1 cellular context compared by ENCODE assay signal in the genomic region with DNA sequence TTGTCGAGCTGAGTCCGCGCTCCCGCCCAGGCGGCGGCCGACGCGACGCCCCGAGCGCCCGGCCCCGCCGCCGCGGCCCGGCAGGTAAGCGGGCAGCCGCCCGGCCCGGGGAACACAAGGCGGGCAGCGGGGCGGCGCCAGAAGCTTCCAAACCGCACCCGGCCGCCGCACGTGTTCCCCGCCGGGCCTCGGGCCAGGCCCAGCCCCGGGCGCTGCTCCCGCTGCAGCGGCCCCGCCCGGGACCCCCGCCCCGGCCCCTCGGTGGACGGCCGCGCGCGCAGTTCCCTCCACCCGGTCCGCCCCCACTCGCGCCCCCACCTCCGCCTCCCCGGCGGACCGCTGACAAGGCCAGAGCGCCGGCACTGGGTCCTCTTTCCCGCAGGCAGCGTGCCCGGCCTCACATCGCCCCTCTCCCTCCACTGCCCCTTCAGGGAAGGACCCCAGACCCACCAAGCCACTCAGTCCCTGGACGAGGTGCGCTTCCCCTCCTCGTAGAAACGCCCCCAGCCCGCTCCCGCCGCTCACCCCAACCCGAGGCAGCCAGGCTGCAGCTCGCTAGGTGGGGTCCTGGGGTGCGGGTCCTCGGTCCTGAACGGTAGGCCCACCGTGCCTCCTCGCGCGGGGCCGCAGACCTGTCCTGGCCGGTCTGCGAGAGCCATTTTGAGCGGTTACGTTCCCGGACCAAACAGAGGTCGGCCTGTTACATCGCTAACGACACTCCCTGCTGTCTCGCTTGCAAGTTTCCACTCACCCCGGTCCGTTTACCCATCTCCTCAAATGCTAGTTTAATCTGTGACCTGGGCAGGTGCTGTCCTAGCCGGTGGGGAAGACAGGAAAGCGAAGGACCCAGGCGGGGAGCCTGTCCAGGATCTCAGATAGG.
TF ChIP-seq lines count a peak whose summit lies in the region.

No MANE protein-coding gene starts in this region.

TF ChIP-seq in HepG2, 621 proteins besides CTCF, POLR2A, EP300 and RAD21 (continued from another document and continues in another):
- TF ChIP-seq, protein P1, sequence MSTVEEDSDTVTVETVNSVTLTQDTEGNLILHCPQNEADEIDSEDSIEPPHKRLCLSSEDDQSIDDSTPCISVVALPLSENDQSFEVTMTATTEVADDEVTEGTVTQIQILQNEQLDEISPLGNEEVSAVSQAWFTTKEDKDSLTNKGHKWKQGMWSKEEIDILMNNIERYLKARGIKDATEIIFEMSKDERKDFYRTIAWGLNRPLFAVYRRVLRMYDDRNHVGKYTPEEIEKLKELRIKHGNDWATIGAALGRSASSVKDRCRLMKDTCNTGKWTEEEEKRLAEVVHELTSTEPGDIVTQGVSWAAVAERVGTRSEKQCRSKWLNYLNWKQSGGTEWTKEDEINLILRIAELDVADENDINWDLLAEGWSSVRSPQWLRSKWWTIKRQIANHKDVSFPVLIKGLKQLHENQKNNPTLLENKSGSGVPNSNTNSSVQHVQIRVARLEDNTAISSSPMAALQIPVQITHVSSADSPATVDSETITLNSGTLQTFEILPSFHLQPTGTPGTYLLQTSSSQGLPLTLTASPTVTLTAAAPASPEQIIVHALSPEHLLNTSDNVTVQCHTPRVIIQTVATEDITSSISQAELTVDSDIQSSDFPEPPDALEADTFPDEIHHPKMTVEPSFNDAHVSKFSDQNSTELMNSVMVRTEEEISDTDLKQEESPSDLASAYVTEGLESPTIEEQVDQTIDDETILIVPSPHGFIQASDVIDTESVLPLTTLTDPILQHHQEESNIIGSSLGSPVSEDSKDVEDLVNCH (CRISPR knock-in tag; IDR thresholded peaks at IDR 0.05): no peak
- TF ChIP-seq, protein P2, sequence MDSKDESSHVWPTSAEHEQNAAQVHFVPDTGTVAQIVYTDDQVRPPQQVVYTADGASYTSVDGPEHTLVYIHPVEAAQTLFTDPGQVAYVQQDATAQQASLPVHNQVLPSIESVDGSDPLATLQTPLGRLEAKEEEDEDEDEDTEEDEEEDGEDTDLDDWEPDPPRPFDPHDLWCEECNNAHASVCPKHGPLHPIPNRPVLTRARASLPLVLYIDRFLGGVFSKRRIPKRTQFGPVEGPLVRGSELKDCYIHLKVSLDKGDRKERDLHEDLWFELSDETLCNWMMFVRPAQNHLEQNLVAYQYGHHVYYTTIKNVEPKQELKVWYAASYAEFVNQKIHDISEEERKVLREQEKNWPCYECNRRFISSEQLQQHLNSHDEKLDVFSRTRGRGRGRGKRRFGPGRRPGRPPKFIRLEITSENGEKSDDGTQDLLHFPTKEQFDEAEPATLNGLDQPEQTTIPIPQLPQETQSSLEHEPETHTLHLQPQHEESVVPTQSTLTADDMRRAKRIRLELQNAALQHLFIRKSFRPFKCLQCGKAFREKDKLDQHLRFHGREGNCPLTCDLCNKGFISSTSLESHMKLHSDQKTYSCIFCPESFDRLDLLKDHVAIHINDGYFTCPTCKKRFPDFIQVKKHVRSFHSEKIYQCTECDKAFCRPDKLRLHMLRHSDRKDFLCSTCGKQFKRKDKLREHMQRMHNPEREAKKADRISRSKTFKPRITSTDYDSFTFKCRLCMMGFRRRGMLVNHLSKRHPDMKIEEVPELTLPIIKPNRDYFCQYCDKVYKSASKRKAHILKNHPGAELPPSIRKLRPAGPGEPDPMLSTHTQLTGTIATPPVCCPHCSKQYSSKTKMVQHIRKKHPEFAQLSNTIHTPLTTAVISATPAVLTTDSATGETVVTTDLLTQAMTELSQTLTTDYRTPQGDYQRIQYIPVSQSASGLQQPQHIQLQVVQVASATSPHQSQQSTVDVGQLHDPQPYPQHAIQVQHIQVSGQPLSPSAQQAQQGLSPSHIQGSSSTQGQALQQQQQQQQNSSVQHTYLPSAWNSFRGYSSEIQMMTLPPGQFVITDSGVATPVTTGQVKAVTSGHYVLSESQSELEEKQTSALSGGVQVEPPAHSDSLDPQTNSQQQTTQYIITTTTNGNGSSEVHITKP (CRISPR knock-in tag; IDR thresholded peaks at IDR 0.05; ENCODE audit: low read depth): no peak
- TF ChIP-seq, protein P3, sequence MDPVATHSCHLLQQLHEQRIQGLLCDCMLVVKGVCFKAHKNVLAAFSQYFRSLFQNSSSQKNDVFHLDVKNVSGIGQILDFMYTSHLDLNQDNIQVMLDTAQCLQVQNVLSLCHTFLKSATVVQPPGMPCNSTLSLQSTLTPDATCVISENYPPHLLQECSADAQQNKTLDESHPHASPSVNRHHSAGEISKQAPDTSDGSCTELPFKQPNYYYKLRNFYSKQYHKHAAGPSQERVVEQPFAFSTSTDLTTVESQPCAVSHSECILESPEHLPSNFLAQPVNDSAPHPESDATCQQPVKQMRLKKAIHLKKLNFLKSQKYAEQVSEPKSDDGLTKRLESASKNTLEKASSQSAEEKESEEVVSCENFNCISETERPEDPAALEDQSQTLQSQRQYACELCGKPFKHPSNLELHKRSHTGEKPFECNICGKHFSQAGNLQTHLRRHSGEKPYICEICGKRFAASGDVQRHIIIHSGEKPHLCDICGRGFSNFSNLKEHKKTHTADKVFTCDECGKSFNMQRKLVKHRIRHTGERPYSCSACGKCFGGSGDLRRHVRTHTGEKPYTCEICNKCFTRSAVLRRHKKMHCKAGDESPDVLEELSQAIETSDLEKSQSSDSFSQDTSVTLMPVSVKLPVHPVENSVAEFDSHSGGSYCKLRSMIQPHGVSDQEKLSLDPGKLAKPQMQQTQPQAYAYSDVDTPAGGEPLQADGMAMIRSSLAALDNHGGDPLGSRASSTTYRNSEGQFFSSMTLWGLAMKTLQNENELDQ (CRISPR knock-in tag; IDR thresholded peaks at IDR 0.05; ENCODE audit: borderline replicate concordance): no peak
- TF ChIP-seq ZNF329 (CRISPR knock-in tag; IDR thresholded peaks at IDR 0.05; ENCODE audit: low read depth) (no peak), ZNF225 (CRISPR knock-in tag; IDR thresholded peaks at IDR 0.05) (0 out of 2 replicates have a peak, but pooled peaks have one; percentile 42), REPIN1 (CRISPR knock-in tag; IDR thresholded peaks at IDR 0.05; ENCODE audit: borderline replicate concordance, low read depth) (no peak), NCOA1 (CRISPR knock-in tag; IDR thresholded peaks at IDR 0.05) (no peak), ZNF644 (CRISPR knock-in tag; IDR thresholded peaks at IDR 0.05; ENCODE audit: low read depth) (no peak), HES4 (CRISPR knock-in tag; IDR thresholded peaks at IDR 0.05; ENCODE audit: borderline replicate concordance) (no peak), HNRNPLL (IDR thresholded peaks at IDR 0.05; ENCODE audit: low read depth, low read length, poor library complexity, severe bottlenecking) (peak; percentile 49), ZNF367 (CRISPR knock-in tag; IDR thresholded peaks at IDR 0.05; ENCODE audit: borderline replicate concordance) (no peak), ZNF678 (CRISPR knock-in tag; IDR thresholded peaks at IDR 0.05) (0 out of 2 replicates have a peak, but pooled peaks have one; percentile 38), KLF15 (CRISPR knock-in tag; IDR thresholded peaks at IDR 0.05; ENCODE audit: borderline replicate concordance) (no peak), TBX3 (IDR thresholded peaks at IDR 0.05; ENCODE audit: borderline replicate concordance) (no peak), SUZ12 (IDR thresholded peaks at IDR 0.05; ENCODE audit: low read depth, low read length) (no peak), MTF1 (CRISPR knock-in tag; IDR thresholded peaks at IDR 0.05) (no peak)
- TF ChIP-seq, protein P4, sequence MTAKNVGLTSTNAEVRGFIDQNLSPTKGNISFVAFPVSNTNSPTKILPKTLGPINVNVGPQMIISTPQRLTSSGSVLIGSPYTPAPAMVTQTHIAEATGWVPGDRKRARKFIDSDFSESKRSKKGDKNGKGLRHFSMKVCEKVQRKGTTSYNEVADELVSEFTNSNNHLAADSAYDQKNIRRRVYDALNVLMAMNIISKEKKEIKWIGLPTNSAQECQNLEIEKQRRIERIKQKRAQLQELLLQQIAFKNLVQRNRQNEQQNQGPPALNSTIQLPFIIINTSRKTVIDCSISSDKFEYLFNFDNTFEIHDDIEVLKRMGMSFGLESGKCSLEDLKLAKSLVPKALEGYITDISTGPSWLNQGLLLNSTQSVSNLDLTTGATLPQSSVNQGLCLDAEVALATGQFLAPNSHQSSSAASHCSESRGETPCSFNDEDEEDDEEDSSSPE (CRISPR knock-in tag; IDR thresholded peaks at IDR 0.05): no peak
- TF ChIP-seq, protein P5, sequence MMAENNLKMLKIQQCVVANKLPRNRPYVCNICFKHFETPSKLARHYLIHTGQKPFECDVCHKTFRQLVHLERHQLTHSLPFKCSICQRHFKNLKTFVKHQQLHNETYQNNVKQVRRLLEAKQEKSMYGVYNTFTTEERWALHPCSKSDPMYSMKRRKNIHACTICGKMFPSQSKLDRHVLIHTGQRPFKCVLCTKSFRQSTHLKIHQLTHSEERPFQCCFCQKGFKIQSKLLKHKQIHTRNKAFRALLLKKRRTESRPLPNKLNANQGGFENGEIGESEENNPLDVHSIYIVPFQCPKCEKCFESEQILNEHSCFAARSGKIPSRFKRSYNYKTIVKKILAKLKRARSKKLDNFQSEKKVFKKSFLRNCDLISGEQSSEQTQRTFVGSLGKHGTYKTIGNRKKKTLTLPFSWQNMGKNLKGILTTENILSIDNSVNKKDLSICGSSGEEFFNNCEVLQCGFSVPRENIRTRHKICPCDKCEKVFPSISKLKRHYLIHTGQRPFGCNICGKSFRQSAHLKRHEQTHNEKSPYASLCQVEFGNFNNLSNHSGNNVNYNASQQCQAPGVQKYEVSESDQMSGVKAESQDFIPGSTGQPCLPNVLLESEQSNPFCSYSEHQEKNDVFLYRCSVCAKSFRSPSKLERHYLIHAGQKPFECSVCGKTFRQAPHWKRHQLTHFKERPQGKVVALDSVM (CRISPR knock-in tag; IDR thresholded peaks at IDR 0.05): no peak
- TF ChIP-seq, protein P6, sequence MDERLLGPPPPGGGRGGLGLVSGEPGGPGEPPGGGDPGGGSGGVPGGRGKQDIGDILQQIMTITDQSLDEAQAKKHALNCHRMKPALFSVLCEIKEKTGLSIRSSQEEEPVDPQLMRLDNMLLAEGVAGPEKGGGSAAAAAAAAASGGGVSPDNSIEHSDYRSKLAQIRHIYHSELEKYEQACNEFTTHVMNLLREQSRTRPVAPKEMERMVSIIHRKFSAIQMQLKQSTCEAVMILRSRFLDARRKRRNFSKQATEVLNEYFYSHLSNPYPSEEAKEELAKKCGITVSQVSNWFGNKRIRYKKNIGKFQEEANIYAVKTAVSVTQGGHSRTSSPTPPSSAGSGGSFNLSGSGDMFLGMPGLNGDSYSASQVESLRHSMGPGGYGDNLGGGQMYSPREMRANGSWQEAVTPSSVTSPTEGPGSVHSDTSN (CRISPR knock-in tag; IDR thresholded peaks at IDR 0.05): no peak
- TF ChIP-seq, protein P7, sequence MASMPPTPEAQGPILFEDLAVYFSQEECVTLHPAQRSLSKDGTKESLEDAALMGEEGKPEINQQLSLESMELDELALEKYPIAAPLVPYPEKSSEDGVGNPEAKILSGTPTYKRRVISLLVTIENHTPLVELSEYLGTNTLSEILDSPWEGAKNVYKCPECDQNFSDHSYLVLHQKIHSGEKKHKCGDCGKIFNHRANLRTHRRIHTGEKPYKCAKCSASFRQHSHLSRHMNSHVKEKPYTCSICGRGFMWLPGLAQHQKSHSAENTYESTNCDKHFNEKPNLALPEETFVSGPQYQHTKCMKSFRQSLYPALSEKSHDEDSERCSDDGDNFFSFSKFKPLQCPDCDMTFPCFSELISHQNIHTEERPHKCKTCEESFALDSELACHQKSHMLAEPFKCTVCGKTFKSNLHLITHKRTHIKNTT (CRISPR knock-in tag; IDR thresholded peaks at IDR 0.05): no peak
- TF ChIP-seq, protein P8, sequence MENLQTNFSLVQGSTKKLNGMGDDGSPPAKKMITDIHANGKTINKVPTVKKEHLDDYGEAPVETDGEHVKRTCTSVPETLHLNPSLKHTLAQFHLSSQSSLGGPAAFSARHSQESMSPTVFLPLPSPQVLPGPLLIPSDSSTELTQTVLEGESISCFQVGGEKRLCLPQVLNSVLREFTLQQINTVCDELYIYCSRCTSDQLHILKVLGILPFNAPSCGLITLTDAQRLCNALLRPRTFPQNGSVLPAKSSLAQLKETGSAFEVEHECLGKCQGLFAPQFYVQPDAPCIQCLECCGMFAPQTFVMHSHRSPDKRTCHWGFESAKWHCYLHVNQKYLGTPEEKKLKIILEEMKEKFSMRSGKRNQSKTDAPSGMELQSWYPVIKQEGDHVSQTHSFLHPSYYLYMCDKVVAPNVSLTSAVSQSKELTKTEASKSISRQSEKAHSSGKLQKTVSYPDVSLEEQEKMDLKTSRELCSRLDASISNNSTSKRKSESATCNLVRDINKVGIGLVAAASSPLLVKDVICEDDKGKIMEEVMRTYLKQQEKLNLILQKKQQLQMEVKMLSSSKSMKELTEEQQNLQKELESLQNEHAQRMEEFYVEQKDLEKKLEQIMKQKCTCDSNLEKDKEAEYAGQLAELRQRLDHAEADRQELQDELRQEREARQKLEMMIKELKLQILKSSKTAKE (CRISPR knock-in tag; IDR thresholded peaks at IDR 0.05; ENCODE audit: borderline replicate concordance): no peak
